ENCODE assay signal across 28 cellular contexts in the genomic region with DNA sequence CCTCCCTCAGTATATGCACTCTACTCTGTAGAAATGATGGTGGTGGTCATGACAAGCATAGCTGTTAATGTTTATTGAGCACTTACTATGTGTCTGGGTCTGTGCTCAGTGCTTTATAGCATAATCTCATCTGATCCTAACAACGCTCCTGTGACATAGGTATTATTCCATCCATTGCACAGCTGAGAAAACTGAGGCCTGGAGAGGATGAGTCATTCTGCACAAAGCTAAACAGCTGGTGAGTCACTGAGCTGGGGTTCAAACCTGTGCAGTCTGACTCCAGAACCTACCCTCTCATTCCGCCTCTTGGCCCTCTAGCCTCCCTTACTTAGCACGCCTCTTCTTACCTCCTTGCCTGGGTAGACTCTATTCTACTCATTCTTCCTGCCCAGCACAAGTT.
"Had no signal": no experiment of that assay in that cellular context is flagged by ENCODE, and none has a peak within 500 bp of the region (broad histone marks: within the 10 kb centered on the region; RNA-seq: fewer than 3 reads in every experiment).

No MANE protein-coding gene starts in this region.

- FAIRE-seq: astrocyte, bronchial epithelial cell, frontal cortex had no signal

- H3K27me3 Mint-ChIP-seq: activated CD4-positive, alpha-beta memory T cell treated with anti-CD3 and anti-CD28 coated beads, Interleukin-2, amount 10 ng/mL, durations not matched to agents 7 days and 5 days; activated CD4-positive, alpha-beta T cell treated with anti-CD3 and anti-CD28 coated beads for 36 hours; activated CD4-positive, alpha-beta T cell treated with anti-CD3 and anti-CD28 coated beads, Interleukin-2, amount 10 ng/mL, durations not matched to agents 7 days and 5 days; activated naive CD4-positive, alpha-beta T cell treated with anti-CD3 and anti-CD28 coated beads, Interleukin-2, amount 50 U/mL, for 24 hours; activated naive CD8-positive, alpha-beta T cell treated with anti-CD3 and anti-CD28 coated beads, Interleukin-2, amount 10 ng/mL, durations not matched to agents 7 days and 5 days; central memory CD8-positive, alpha-beta T cell; effector memory CD8-positive, alpha-beta T cell had no signal

- H3K36me3 ChIP-seq: brain microvascular endothelial cell had no signal

- ATAC-seq: activated CD4-positive, alpha-beta T cell treated with anti-CD3 and anti-CD28 coated beads for 36 hours; activated T-cell treated with anti-CD3 and anti-CD28 coated beads, Interleukin-2, amount 50 U/mL, for 4 hours; effector memory CD8-positive, alpha-beta T cell; esophagus mucosa had no signal

- H3K27ac Mint-ChIP-seq: activated CD4-positive, alpha-beta memory T cell treated with anti-CD3 and anti-CD28 coated beads, Interleukin-2, amount 10 ng/mL, durations not matched to agents 7 days and 5 days; activated CD4-positive, alpha-beta T cell treated with anti-CD3 and anti-CD28 coated beads for 36 hours; activated CD4-positive, alpha-beta T cell treated with anti-CD3 and anti-CD28 coated beads, Interleukin-2, amount 10 ng/mL, durations not matched to agents 7 days and 5 days; activated naive CD4-positive, alpha-beta T cell treated with anti-CD3 and anti-CD28 coated beads for 36 hours; activated naive CD4-positive, alpha-beta T cell treated with anti-CD3 and anti-CD28 coated beads, Interleukin-2, amount 50 U/mL, for 24 hours; activated naive CD8-positive, alpha-beta T cell treated with anti-CD3 and anti-CD28 coated beads, Interleukin-2, amount 10 ng/mL, durations not matched to agents 7 days and 5 days; activated T-helper 2 cell treated with anti-CD3 and anti-CD28 coated beads, Interferon-gamma antibody, Interleukin-2, Interleukin-4, amounts not matched to agents 10 μg/mL and 5 μg/mL and 100 μg/mL, durations not matched to agents 14 hours and 24 hours and 36 hours; effector memory CD8-positive, alpha-beta T cell had no signal

- H3K4me1 Mint-ChIP-seq: activated CD4-positive, alpha-beta memory T cell treated with anti-CD3 and anti-CD28 coated beads, Interleukin-2, amount 10 ng/mL, durations not matched to agents 7 days and 5 days; activated CD4-positive, alpha-beta T cell treated with anti-CD3 and anti-CD28 coated beads for 36 hours; activated CD4-positive, alpha-beta T cell treated with anti-CD3 and anti-CD28 coated beads, Interleukin-2, amount 10 ng/mL, durations not matched to agents 7 days and 5 days; activated naive CD4-positive, alpha-beta T cell treated with anti-CD3 and anti-CD28 coated beads, Interleukin-2, amount 50 U/mL, for 24 hours; activated naive CD8-positive, alpha-beta T cell treated with anti-CD3 and anti-CD28 coated beads, Interleukin-2, amount 10 ng/mL, durations not matched to agents 7 days and 5 days; central memory CD8-positive, alpha-beta T cell had no signal

- H3K27me3 ChIP-seq: brain microvascular endothelial cell had no signal

- DNase-seq: activated CD4-positive, alpha-beta memory T cell treated with anti-CD3 and anti-CD28 coated beads, Interleukin-2, amount 10 ng/mL, durations not matched to agents 7 days and 5 days; activated CD4-positive, alpha-beta T cell treated with anti-CD3 and anti-CD28 coated beads for 36 hours; activated CD4-positive, alpha-beta T cell treated with anti-CD3 and anti-CD28 coated beads, Interleukin-2, amount 10 ng/mL, durations not matched to agents 7 days and 5 days; activated CD4-positive, alpha-beta T cell treated with anti-CD3 and anti-CD28 coated beads, Interleukin-2, amount 50 U/mL, for 4 hours; activated CD4-positive, CD25-positive, alpha-beta regulatory T cell; activated CD4-positive, CD25-positive, alpha-beta regulatory T cell treated with anti-CD3 and anti-CD28 coated beads, Interleukin-2, amount 50 U/mL, for 72 hours; activated CD8-positive, alpha-beta memory T cell treated with anti-CD3 and anti-CD28 coated beads for 24 hours; activated effector memory CD4-positive, alpha-beta T cell treated with anti-CD3 and anti-CD28 coated beads, Interleukin-2, amount 50 U/mL, for 16 hours; activated naive CD4-positive, alpha-beta T cell treated with anti-CD3 and anti-CD28 coated beads for 36 hours; activated naive CD8-positive, alpha-beta T cell treated with anti-CD3 and anti-CD28 coated beads, Interleukin-2, amount 10 ng/mL, durations not matched to agents 7 days and 5 days; activated T-cell treated with anti-CD3 and anti-CD28 coated beads, Interleukin-2, amount 50 U/mL, for 4 hours; amniotic stem cell; anterior cingulate cortex; brain microvascular endothelial cell; dermis blood vessel endothelial cell; effector CD4-positive, alpha-beta T cell; effector memory CD8-positive, alpha-beta T cell; foreskin fibroblast; head of caudate nucleus; T-helper 2 cell had no signal

- H3K27ac ChIP-seq: brain microvascular endothelial cell had no signal

- H3K4me3 ChIP-seq: coronary artery had no signal

- H3K9me3 Mint-ChIP-seq: activated CD4-positive, alpha-beta memory T cell treated with anti-CD3 and anti-CD28 coated beads, Interleukin-2, amount 10 ng/mL, durations not matched to agents 7 days and 5 days; activated CD4-positive, alpha-beta T cell treated with anti-CD3 and anti-CD28 coated beads, Interleukin-2, amount 10 ng/mL, durations not matched to agents 7 days and 5 days; activated naive CD4-positive, alpha-beta T cell treated with anti-CD3 and anti-CD28 coated beads for 36 hours; activated naive CD4-positive, alpha-beta T cell treated with anti-CD3 and anti-CD28 coated beads, Interleukin-2, amount 50 U/mL, for 24 hours; activated naive CD8-positive, alpha-beta T cell treated with anti-CD3 and anti-CD28 coated beads, Interleukin-2, amount 10 ng/mL, durations not matched to agents 7 days and 5 days; activated T-cell treated with anti-CD3 and anti-CD28 coated beads, Interleukin-2, amount 50 U/mL, for 4 hours; activated T-helper 2 cell treated with anti-CD3 and anti-CD28 coated beads, Interferon-gamma antibody, Interleukin-2, Interleukin-4, amounts not matched to agents 10 μg/mL and 5 μg/mL and 100 μg/mL, durations not matched to agents 14 hours and 24 hours and 36 hours; central memory CD8-positive, alpha-beta T cell; effector memory CD8-positive, alpha-beta T cell had no signal

- H3K4me3 Mint-ChIP-seq: activated CD4-positive, alpha-beta memory T cell treated with anti-CD3 and anti-CD28 coated beads, Interleukin-2, amount 10 ng/mL, durations not matched to agents 7 days and 5 days; activated CD4-positive, alpha-beta T cell treated with anti-CD3 and anti-CD28 coated beads for 36 hours; activated CD4-positive, alpha-beta T cell treated with anti-CD3 and anti-CD28 coated beads, Interleukin-2, amount 10 ng/mL, durations not matched to agents 7 days and 5 days; activated naive CD4-positive, alpha-beta T cell treated with anti-CD3 and anti-CD28 coated beads for 36 hours; activated naive CD4-positive, alpha-beta T cell treated with anti-CD3 and anti-CD28 coated beads, Interleukin-2, amount 50 U/mL, for 24 hours; activated naive CD8-positive, alpha-beta T cell treated with anti-CD3 and anti-CD28 coated beads, Interleukin-2, amount 10 ng/mL, durations not matched to agents 7 days and 5 days; activated T-cell treated with anti-CD3 and anti-CD28 coated beads, Interleukin-2, amount 50 U/mL, for 4 hours; central memory CD8-positive, alpha-beta T cell; effector memory CD8-positive, alpha-beta T cell had no signal
